Comparison of ENCODE assay signal across 8 cellular contexts in the genomic region with DNA sequence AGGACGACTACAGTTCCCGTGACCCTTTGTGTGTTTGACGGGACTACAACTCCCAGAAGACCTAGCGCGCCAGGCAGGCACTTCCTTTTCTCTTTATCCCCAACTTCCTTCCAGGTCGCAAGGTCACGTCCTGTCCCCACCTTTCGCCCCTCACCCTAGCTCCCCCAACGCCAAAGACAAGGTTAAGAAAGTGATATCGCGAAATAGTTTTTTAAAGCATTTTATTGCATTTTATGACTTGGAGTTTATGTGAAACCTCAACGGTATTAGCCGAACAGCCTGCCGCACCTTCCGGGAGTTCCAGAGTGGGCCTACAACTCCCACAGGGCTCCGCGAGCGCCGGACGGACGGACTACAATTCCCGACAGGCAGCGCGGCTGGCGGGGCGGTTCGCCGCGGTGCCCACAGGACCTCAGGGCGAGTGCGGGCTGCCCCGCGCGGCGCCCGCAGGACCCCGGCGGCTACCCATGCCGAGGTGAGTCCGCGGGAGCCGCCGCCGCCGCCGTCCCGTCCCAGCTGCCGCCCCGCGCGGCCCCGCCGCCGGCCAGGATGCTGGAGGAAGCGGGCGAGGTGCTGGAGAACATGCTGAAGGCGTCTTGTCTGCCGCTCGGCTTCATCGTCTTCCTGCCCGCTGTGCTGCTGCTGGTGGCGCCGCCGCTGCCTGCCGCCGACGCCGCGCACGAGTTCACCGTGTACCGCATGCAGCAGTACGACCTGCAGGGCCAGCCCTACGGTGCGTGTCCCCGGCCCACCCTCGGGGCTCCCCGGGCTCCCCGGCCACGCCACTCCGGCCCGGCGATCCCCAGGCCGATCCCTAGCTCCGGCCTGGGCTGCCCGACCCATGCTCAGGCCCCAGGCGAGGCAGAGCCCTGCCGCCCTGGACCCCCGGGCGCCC. TPM values are rescaled to one million over a fixed set of nuclear protein-coding genes. Genes with fewer than 3 reads are reported as not detected.
DNase-seq lines count a peak whose midpoint lies in the region; ATAC-seq, FAIRE-seq and TF ChIP-seq lines count a peak whose summit lies in the region.

A gene with protein sequence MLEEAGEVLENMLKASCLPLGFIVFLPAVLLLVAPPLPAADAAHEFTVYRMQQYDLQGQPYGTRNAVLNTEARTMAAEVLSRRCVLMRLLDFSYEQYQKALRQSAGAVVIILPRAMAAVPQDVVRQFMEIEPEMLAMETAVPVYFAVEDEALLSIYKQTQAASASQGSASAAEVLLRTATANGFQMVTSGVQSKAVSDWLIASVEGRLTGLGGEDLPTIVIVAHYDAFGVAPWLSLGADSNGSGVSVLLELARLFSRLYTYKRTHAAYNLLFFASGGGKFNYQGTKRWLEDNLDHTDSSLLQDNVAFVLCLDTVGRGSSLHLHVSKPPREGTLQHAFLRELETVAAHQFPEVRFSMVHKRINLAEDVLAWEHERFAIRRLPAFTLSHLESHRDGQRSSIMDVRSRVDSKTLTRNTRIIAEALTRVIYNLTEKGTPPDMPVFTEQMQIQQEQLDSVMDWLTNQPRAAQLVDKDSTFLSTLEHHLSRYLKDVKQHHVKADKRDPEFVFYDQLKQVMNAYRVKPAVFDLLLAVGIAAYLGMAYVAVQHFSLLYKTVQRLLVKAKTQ (plus strand): TSS at position 449 of the 895 bp plus-strand sequence. CDS start 101 bp downstream, at position 550.

- CTCF ChIA-PET in A549 (lab: Yijun Ruan, JAX) = interaction anchor here (0.6 kb wide), 1 partner anchor 286 kb away, joined by 3 read pairs; no protein-coding TSS in a partner anchor
- CTCF ChIA-PET in mammary epithelial cell (lab: Charles Lee; ENCODE audit: low non-redundant PET) = no interaction called here

- peak; percentile 48 for TF ChIP-seq POLR2A in A549 (IDR thresholded peaks at IDR 0.05; ENCODE audit: low read length)

- dilution Hi-C loops in mammary epithelial cell (cut with HindIII; ENCODE audit: low sequenced_read_pairs) = no loop called here

- peaks cover 15% of the 10 kb centered on the region for H3K36me3 ChIP-seq in WERI-Rb-1
- H3K36me3 ChIP-seq in mammary epithelial cell (ENCODE audit: insufficient read depth, low read length) = no peaks in the 10 kb centered on the region
- H3K36me3 ChIP-seq in iPS-20b (ENCODE audit: insufficient read depth, low read depth, low read length) = peaks cover 7% of the 10 kb centered on the region; the same call in 1 of the 2 replicates

- H2AFZ ChIP-seq in mammary epithelial cell (ENCODE audit: low read depth, low read length) = peak within 1 kb of the TSS; percentile 95

- POLR2A ChIA-PET in A549 (lab: Yijun Ruan, JAX) = no interaction called here

- DNase-seq in A549 (ENCODE audit: low read depth in 1 of 2, low spot score in 1 of 2) (peak; percentile 42 to 94), NCI-H2227 (lab: John Stamatoyannopoulos, UW; ENCODE audit: unreplicated experiment) (peak; percentile 91), WERI-Rb-1 (peak; percentile 93), mammary epithelial cell (peak; percentile 92)

- in situ Hi-C loops in mammary epithelial cell (cut with MboI; ENCODE audit: low sequenced_read_pairs in 2 of 2) = no loop called here

- H3K9me3 ChIP-seq in A549 (no peaks in the 10 kb centered on the region), WERI-Rb-1 (ENCODE audit: severe bottlenecking) (no peaks in the 10 kb centered on the region), mammary epithelial cell (replicated peaks; ENCODE audit: insufficient read depth, low read length) (no peaks in the 10 kb centered on the region), iPS-20b (ENCODE audit: insufficient read depth, low read depth, low read length) (no peaks in the 10 kb centered on the region)

- peaks cover 11% of the 10 kb centered on the region for H3K4me1 ChIP-seq in A549
- H3K4me1 ChIP-seq in mammary epithelial cell (ENCODE audit: insufficient read depth, low read length) = peaks cover 26% of the 10 kb centered on the region
- peaks cover 5% of the 10 kb centered on the region; the same call in 1 of the 2 replicates for H3K4me1 ChIP-seq in iPS-20b (ENCODE audit: insufficient read depth, low read length)

- H3K4me2 ChIP-seq in A549 = peak within 1 kb of the TSS; percentile 90
- peak within 1 kb of the TSS; percentile 78 for H3K4me2 ChIP-seq in mammary epithelial cell (ENCODE audit: insufficient read depth, low read depth, low read length)

- TSS peak; percentile 23 for BruUV-seq in mammary epithelial cell (replicated peaks; lab: Mats Ljungman, UMichigan)

- TF ChIP-seq CTCF in A549 (IDR thresholded peaks at IDR 0.05) = no peak
- no peak for TF ChIP-seq CTCF in WERI-Rb-1 (IDR thresholded peaks at IDR 0.05; ENCODE audit: low read depth, low read length)
- no peak for TF ChIP-seq CTCF in mammary epithelial cell (conservative IDR thresholded peaks at IDR 0.05 in 1 of 2, IDR thresholded peaks at IDR 0.05 in 1 of 2; ENCODE audit: extremely low read depth in 1 of 2, insufficient read depth in 1 of 2, low read depth in 1 of 2, low read length in 2 of 2)

- ATAC-seq in A549 (peak; percentile 93), GM18873 (IDR thresholded peaks at IDR 0.05; ENCODE audit: low FRiP score, unreplicated experiment) (peak; percentile 61), HG03139 (IDR thresholded peaks at IDR 0.05; ENCODE audit: unreplicated experiment) (peak; percentile 65)

- peaks cover 50% of the 10 kb centered on the region for H3K79me2 ChIP-seq in mammary epithelial cell (ENCODE audit: insufficient read depth, low read length)

- no peaks in the 10 kb centered on the region for H4K20me1 ChIP-seq in mammary epithelial cell (ENCODE audit: insufficient read depth, low read length)

- no peak for TF ChIP-seq EP300 in A549 (IDR thresholded peaks at IDR 0.05)

- H3K27me3 ChIP-seq in WERI-Rb-1 (ENCODE audit: insufficient read depth, low read depth, severe bottlenecking) (no peaks in the 10 kb centered on the region), mammary epithelial cell (ENCODE audit: insufficient read depth, low read length) (no peaks in the 10 kb centered on the region), iPS-20b (ENCODE audit: insufficient read depth, low read length) (no peaks in the 10 kb centered on the region)

- WGBS in A549 (ENCODE audit: missing lambda C conversion rate) = under 1% methylated on average over 34 of the region's 90 CpGs
- WGBS in mammary epithelial cell (ENCODE audit: low coverage, missing lambda C conversion rate) = under 1% methylated on average over 25 of the region's 90 CpGs

- intact Hi-C loops in mammary epithelial cell (cut with micrococcal nuclease) = loop anchor here (5.0 kb wide), 1 partner anchor 128 kb away; no protein-coding TSS in a partner anchor

- H3K9ac ChIP-seq in mammary epithelial cell (ENCODE audit: insufficient read depth, low read length) (peak within 1 kb of the TSS; percentile 78), iPS-20b (ENCODE audit: low read depth, low read length) (peak within 1 kb of the TSS; percentile 87)

- no peak for FAIRE-seq in A549 (lab: Jason Lieb, UNC)

- TF ChIP-seq RAD21 in A549 (conservative IDR thresholded peaks at IDR 0.05 in 1 of 2, IDR thresholded peaks at IDR 0.05 in 1 of 2) = no peak

- H3K27ac ChIP-seq in A549 = peak within 1 kb of the TSS; percentile 89 to 92
- H3K27ac ChIP-seq in WERI-Rb-1 = peak within 1 kb of the TSS; percentile 89
- H3K27ac ChIP-seq in mammary epithelial cell (ENCODE audit: insufficient read depth, low read depth, low read length) = peak within 1 kb of the TSS; percentile 69
- peak within 1 kb of the TSS; percentile 58 for H3K27ac ChIP-seq in iPS-20b (ENCODE audit: low read length)
- peak within 1 kb of the TSS; percentile 8 to 93 (median 85) for H3K27ac ChIP-seq in skin epidermis

- H3K4me3 ChIP-seq in A549 (peak within 1 kb of the TSS; percentile 97), WERI-Rb-1 (ENCODE audit: low read depth, low read length) (peak within 1 kb of the TSS; percentile 67), mammary epithelial cell (replicated peaks in 1 of 3; ENCODE audit: insufficient read depth in 1 of 3, low read depth in 2 of 3, low read length in 3 of 3) (peak within 1 kb of the TSS; percentile 76 to 98 (median 93)), iPS-20b (ENCODE audit: low read length) (peak within 1 kb of the TSS; percentile 87), skin epidermis (peak within 1 kb of the TSS; percentile 73 to 99 (median 95))

TF ChIP-seq in A549, 52 proteins besides CTCF, POLR2A, EP300 and RAD21 (continues in another document):
- TF ChIP-seq RARB (CRISPR knock-in tag; IDR thresholded peaks at IDR 0.05) (no peak), MYC (IDR thresholded peaks at IDR 0.05; ENCODE audit: borderline replicate concordance, low read length) (peak; percentile 38; the same call in 1 of the 2 replicates), FOSB (CRISPR knock-in tag; IDR thresholded peaks at IDR 0.05) (no peak), JUN (IDR thresholded peaks at IDR 0.05) (peak; percentile 60 to 91; a peak in 4 of 5 replicates), MAFK (IDR thresholded peaks at IDR 0.05; ENCODE audit: partially characterized antibody) (no peak), PHF8 (IDR thresholded peaks at IDR 0.05; ENCODE audit: borderline replicate concordance, low read depth) (peak; percentile 33; the same call in 1 of the 2 replicates), ESRRA (IDR thresholded peaks at IDR 0.05; ENCODE audit: borderline replicate concordance, low read length) (peak; percentile 38; the same call in 1 of the 2 replicates), ZFP36 (IDR thresholded peaks at IDR 0.05; ENCODE audit: borderline replicate concordance, partially characterized antibody) (no peak)
- TF ChIP-seq, protein P1, sequence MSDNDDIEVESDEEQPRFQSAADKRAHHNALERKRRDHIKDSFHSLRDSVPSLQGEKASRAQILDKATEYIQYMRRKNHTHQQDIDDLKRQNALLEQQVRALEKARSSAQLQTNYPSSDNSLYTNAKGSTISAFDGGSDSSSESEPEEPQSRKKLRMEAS (IDR thresholded peaks at IDR 0.05) = peak; percentile 48
- TF ChIP-seq, protein P2, sequence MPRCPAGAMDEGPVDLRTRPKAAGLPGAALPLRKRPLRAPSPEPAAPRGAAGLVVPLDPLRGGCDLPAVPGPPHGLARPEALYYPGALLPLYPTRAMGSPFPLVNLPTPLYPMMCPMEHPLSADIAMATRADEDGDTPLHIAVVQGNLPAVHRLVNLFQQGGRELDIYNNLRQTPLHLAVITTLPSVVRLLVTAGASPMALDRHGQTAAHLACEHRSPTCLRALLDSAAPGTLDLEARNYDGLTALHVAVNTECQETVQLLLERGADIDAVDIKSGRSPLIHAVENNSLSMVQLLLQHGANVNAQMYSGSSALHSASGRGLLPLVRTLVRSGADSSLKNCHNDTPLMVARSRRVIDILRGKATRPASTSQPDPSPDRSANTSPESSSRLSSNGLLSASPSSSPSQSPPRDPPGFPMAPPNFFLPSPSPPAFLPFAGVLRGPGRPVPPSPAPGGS (IDR thresholded peaks at IDR 0.05) = 0 out of 3 replicates have a peak, but pooled peaks have one; percentile 36

RNA-seq across cellular contexts. Expression of the gene that starts here (rescaled TPM):
- 22.8 and 27.6 TPM in 2 replicates for polyA plus RNA-seq in A549 (2011; rRNA removed)
- polyA plus RNA-seq in A549 (2012; cell fraction: cytosol; rRNA removed) = 67.0 and 93.6 TPM in 2 replicates
- polyA plus RNA-seq in A549 (2012; cell fraction: nucleus; rRNA removed) = 158 and 222 TPM in 2 replicates
- 55.5 to 58.5 TPM (median 55.5 TPM) in 3 replicates for polyA plus RNA-seq in A549 (2017; fragmentation: RNase III; extraction: RNeasy Plus Mini Kit Qiagen cat#74134 plus additional on column Dnase treatment)
- 22.9 and 32.2 TPM in 2 replicates for polyA minus RNA-seq in A549 (2011; rRNA and poly(A)+ RNA removed)
- 10 to 100 TPM; 55.5 to 95.3 TPM for total RNA-seq in mammary epithelial cell
- 91.0 TPM for polyA plus RNA-seq in mammary epithelial cell
- polyA minus RNA-seq in mammary epithelial cell = 106 TPM

Comparison
In these comparisons a context has a peak if more than half of its experiments do, and no peak if none do; other contexts are left out.
1. Peak in every context shown above with its lines: DNase-seq, ATAC-seq, H3K4me3 ChIP-seq and H3K27ac ChIP-seq.